8 cellular contexts compared by ENCODE assay signal in the genomic region with DNA sequence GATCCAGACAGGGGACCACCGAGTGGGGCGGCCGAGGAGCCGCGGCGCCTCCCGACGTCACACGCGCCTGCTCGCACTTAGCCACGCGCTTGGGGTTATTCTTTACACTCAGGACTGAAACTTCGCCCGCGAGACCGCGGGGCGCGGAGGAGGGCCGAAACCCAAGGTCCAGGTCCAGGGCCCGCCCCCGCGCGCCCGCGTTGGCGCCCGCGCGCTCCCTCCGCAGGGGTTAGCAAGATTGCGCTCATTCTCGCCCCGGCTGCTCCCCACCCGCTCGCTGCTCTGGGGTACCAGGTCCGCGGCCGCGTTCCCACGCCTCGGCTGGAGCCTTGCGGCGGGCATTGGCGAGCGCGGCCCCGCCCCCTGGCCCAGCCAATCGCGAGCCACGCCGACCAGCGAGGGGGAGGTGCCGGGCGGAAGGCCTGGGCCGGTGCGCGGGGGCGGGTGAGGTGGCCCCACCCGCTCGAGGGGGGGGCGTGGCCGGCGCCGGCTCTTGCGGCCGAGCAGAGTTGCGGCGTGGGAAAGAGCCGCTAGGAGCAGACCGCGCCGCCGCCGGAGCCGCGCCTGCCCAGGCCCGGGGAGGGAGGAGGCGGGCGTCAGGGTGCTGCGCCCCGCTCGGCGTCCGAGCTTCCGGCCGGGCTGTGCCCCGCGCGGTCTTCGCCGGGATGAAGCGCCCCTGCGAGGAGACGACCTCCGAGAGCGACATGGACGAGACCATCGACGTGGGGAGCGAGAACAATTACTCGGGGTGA. TPM values are rescaled to one million over a fixed set of nuclear protein-coding genes. Genes with fewer than 3 reads are reported as not detected.
DNase-seq lines count a peak whose midpoint lies in the region; ATAC-seq, FAIRE-seq and TF ChIP-seq lines count a peak whose summit lies in the region.

A gene (plus strand): TSS at position 521 of the 752 bp plus-strand sequence. CDS start 145 bp downstream, at position 666.

- H3K79me2 ChIP-seq in endothelial cell of umbilical vein (ENCODE audit: control insufficient read depth, insufficient read depth, low read length) = no peaks in the 10 kb centered on the region

- POLR2A ChIA-PET in CD4-positive, alpha-beta memory T cell (lab: Charles Lee; ENCODE audit: partially characterized antibody) = interaction anchor here (1.0 to 3.6 kb wide), 4 partner anchors 7 to 237 kb away, joined by 3 to 17 read pairs (median 13); a partner anchor contains a TSS
- POLR2A ChIA-PET in endothelial cell of umbilical vein (lab: Charles Lee) = no interaction called here

- dilution Hi-C loops in endothelial cell of umbilical vein (cut with MboI; ENCODE audit: extremely low pct_ligation_motif_present, low sequenced_read_pairs) = no loop called here

- CTCF ChIA-PET in CD4-positive, alpha-beta memory T cell (lab: Charles Lee; ENCODE audit: partially characterized antibody) = interaction anchor here (0.7 kb wide), 1 partner anchor 207 kb away, joined by 3 read pairs; a partner anchor contains a TSS
- CTCF ChIA-PET in endothelial cell of umbilical vein (lab: Charles Lee) = interaction anchor here (10.2 kb wide), 1 partner anchor 437 kb away, joined by 439 read pairs; no protein-coding TSS in a partner anchor

- intact Hi-C loops in CD4-positive, alpha-beta memory T cell (cut with micrococcal nuclease) = no loop called here
- intact Hi-C loops in endothelial cell of umbilical vein (cut with micrococcal nuclease) = loop anchor here (1.0 to 5.0 kb wide), 9 partner anchors 31 to 877 kb away; a partner anchor contains a TSS

- TF ChIP-seq POLR2A in endothelial cell of umbilical vein (IDR thresholded peaks at IDR 0.05; ENCODE audit: low read depth, low read length) = no peak

- peak within 1 kb of the TSS; percentile 83 for H2AFZ ChIP-seq in endothelial cell of umbilical vein (ENCODE audit: low read depth, low read length)

- FAIRE-seq in endothelial cell of umbilical vein (lab: Jason Lieb, UNC) = peak; percentile 86

- peak within 1 kb of the TSS; percentile 30 to 56 for H3K4me3 ChIP-seq in CD4-positive, alpha-beta memory T cell (ENCODE audit: low read length in 2 of 2)
- H3K4me3 ChIP-seq in endothelial cell of umbilical vein (replicated peaks in 1 of 3; ENCODE audit: insufficient read depth in 1 of 3, low read depth in 1 of 3, low read length in 3 of 3) = peak within 1 kb of the TSS; percentile 55 to 73 (median 71)

- BruUV-seq in endothelial cell of umbilical vein (replicated peaks; lab: Mats Ljungman, UMichigan) = no TSS peak

- H3K27me3 ChIP-seq in CD4-positive, alpha-beta memory T cell (ENCODE audit: insufficient read depth, low read length) = peaks cover 57% of the 10 kb centered on the region
- H3K27me3 ChIP-seq in endothelial cell of umbilical vein (ENCODE audit: control insufficient read depth in 2 of 2, insufficient read depth in 2 of 2, low read length in 2 of 2) = peaks cover 64 to 66% of the 10 kb centered on the region in 2 experiments

- peaks cover 0 to 4% (median 0%) of the 10 kb centered on the region in 8 donors for H3K9me3 Mint-ChIP-seq in CD4-positive, alpha-beta memory T cell

- H4K20me1 ChIP-seq in endothelial cell of umbilical vein (replicated peaks; ENCODE audit: control insufficient read depth, extremely low read depth, insufficient read depth, low read length) = no peaks in the 10 kb centered on the region

- H3K4me2 ChIP-seq in endothelial cell of umbilical vein (ENCODE audit: insufficient read depth, low read length) = peak within 1 kb of the TSS; percentile 87

- peak within 1 kb of the TSS; percentile 88 to 95 (median 91) for H3K4me3 Mint-ChIP-seq in CD4-positive, alpha-beta memory T cell

- DNase-seq in CD4-positive, alpha-beta memory T cell = peak; percentile 69 to 79 (median 75)
- peak; percentile 86 to 96 for DNase-seq in NOMO-1 (lab: John Stamatoyannopoulos, UW; ENCODE audit: unreplicated experiment in 2 of 2)
- DNase-seq in activated T-cell treated with anti-CD3 and anti-CD28 coated beads for 24 hours (ENCODE audit: low read depth) = peak; percentile 74
- DNase-seq in endothelial cell of umbilical vein (ENCODE audit: low read depth, low spot score) = peak; percentile 83
- peak; percentile 97 for DNase-seq in midbrain (lab: John Stamatoyannopoulos, UW)
- DNase-seq in stimulated activated CD8-positive, alpha-beta memory T cell treated with anti-CD3 and anti-CD28 coated beads, Interleukin-15, amount 100 ng/mL, for 24 hours (ENCODE audit: low read depth) = peak; percentile 72

- no peak for TF ChIP-seq CTCF in endothelial cell of umbilical vein (IDR thresholded peaks at IDR 0.05; ENCODE audit: extremely low read depth in 1 of 2, insufficient read depth in 1 of 2, low read depth in 1 of 2, low read length in 2 of 2)

- peaks cover 0 to 1% of the 10 kb centered on the region in 2 donors for H3K36me3 Mint-ChIP-seq in CD4-positive, alpha-beta memory T cell

- H3K27me3 Mint-ChIP-seq in CD4-positive, alpha-beta memory T cell = peaks cover 41% of the 10 kb centered on the region in 2 donors

- no peaks in the 10 kb centered on the region for H3K9me1 ChIP-seq in endothelial cell of umbilical vein (replicated peaks; ENCODE audit: control insufficient read depth, extremely low read depth, insufficient read depth, low read length)

- no peaks in the 10 kb centered on the region for H3K9me3 ChIP-seq in CD4-positive, alpha-beta memory T cell (ENCODE audit: control insufficient read depth in 1 of 2, low read length in 2 of 2)
- H3K9me3 ChIP-seq in endothelial cell of umbilical vein (replicated peaks; ENCODE audit: control insufficient read depth, insufficient read depth, low read length) = no peaks in the 10 kb centered on the region

- peaks cover 21 to 43% (median 27%) of the 10 kb centered on the region in 4 donors for H3K4me1 Mint-ChIP-seq in CD4-positive, alpha-beta memory T cell

- peak; percentile 78 for ATAC-seq in GM19455 (IDR thresholded peaks at IDR 0.05; ENCODE audit: unreplicated experiment)
- peak; percentile 24 for ATAC-seq in HG03575 (IDR thresholded peaks at IDR 0.05; ENCODE audit: extremely low read depth, insufficient number of reproducible peaks, low FRiP score, unreplicated experiment)

- peak within 1 kb of the TSS; percentile 57 to 92 (median 80) for H3K27ac Mint-ChIP-seq in CD4-positive, alpha-beta memory T cell

- H3K36me3 ChIP-seq in CD4-positive, alpha-beta memory T cell (ENCODE audit: insufficient read depth, low read length) = no peaks in the 10 kb centered on the region
- H3K36me3 ChIP-seq in endothelial cell of umbilical vein (ENCODE audit: control insufficient read depth in 2 of 2, extremely low read depth in 1 of 2, insufficient read depth in 2 of 2, low read length in 2 of 2) = no peaks in the 10 kb centered on the region

- H3K4me1 ChIP-seq in CD4-positive, alpha-beta memory T cell (ENCODE audit: insufficient read depth, low read length) = peaks cover 41% of the 10 kb centered on the region
- peaks cover 25% of the 10 kb centered on the region for H3K4me1 ChIP-seq in endothelial cell of umbilical vein (ENCODE audit: control insufficient read depth, extremely low read depth, insufficient read depth, low read length)

- no peak within 1 kb of the TSS for H3K27ac ChIP-seq in CD4-positive, alpha-beta memory T cell (ENCODE audit: low read depth, low read length)
- peak within 1 kb of the TSS; percentile 23 for H3K27ac ChIP-seq in endothelial cell of umbilical vein (ENCODE audit: insufficient read depth, low read depth, low read length)

- H3K9ac ChIP-seq in endothelial cell of umbilical vein (replicated peaks; ENCODE audit: extremely low read depth, insufficient read depth, low read length) = peak within 1 kb of the TSS; percentile 45

TF ChIP-seq in endothelial cell of umbilical vein, 7 proteins besides CTCF, POLR2A, EP300 and RAD21:
- TF ChIP-seq FOS (IDR thresholded peaks at IDR 0.05; ENCODE audit: borderline replicate concordance, insufficient read depth, low read length) (no peak), MYC (IDR thresholded peaks at IDR 0.05; ENCODE audit: low read depth, low read length) (no peak), POLR2AphosphoS5 (IDR thresholded peaks at IDR 0.05; ENCODE audit: insufficient read depth, low read depth, low read length) (no peak), EZH2 (IDR thresholded peaks at IDR 0.05; ENCODE audit: borderline replicate concordance, low read depth, low read length, severe bottlenecking) (no peak), GATA2 (IDR thresholded peaks at IDR 0.05; ENCODE audit: insufficient read depth, insufficient read length, low read depth, low read length) (no peak), JUN (IDR thresholded peaks at IDR 0.05; ENCODE audit: borderline replicate concordance, insufficient read depth, insufficient read length, low read depth) (no peak)
- TF ChIP-seq, protein P1, sequence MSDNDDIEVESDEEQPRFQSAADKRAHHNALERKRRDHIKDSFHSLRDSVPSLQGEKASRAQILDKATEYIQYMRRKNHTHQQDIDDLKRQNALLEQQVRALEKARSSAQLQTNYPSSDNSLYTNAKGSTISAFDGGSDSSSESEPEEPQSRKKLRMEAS (IDR thresholded peaks at IDR 0.05; ENCODE audit: insufficient read depth, insufficient read length) = no peak
TF ChIP-seq in endothelial cell of umbilical vein: peak in this region for 0.

RNA-seq across cellular contexts. Expression of the gene that starts here (rescaled TPM):
- under 1 TPM in 1 of 2 experiments, not detected in 1; 0.14 TPM for total RNA-seq in CD4-positive, alpha-beta memory T cell
- polyA plus RNA-seq in CD4-positive, alpha-beta memory T cell = under 1 TPM in 1 of 2 donors, not detected in 1; 0.20 TPM
- total RNA-seq in endothelial cell of umbilical vein = not detected in 2 replicates
- polyA plus RNA-seq in endothelial cell of umbilical vein = 0.03 and 0.07 TPM in 2 replicates
- 0.03 TPM in 2 replicates for polyA plus RNA-seq in endothelial cell of umbilical vein (2011; cell fraction: cytosol; rRNA removed)
- polyA plus RNA-seq in endothelial cell of umbilical vein (2011; cell fraction: nucleus; rRNA removed) = 0.10 and 0.26 TPM in 2 replicates
- polyA plus RNA-seq in endothelial cell of umbilical vein (2012) = 0.74 and 0.92 TPM in 2 replicates
- not detected in 2 replicates for polyA minus RNA-seq in endothelial cell of umbilical vein
- not detected for polyA minus RNA-seq in endothelial cell of umbilical vein (2011; cell fraction: cytosol; rRNA and poly(A)+ RNA removed)
- polyA minus RNA-seq in endothelial cell of umbilical vein (2011; cell fraction: nucleus; rRNA and poly(A)+ RNA removed) = not detected in 2 replicates

Comparison
In these comparisons a context has a peak if more than half of its experiments do, and no peak if none do; other contexts are left out.
1. Peak in DNase-seq and H3K4me3 ChIP-seq in CD4-positive, alpha-beta memory T cell; RNA of the gene not detected or under 1 TPM.
2. Peak in DNase-seq, H3K4me3 ChIP-seq, H3K27ac ChIP-seq, H3K9ac ChIP-seq and H3K4me2 ChIP-seq in endothelial cell of umbilical vein; RNA of the gene not detected or under 1 TPM.